In genomic region chr15:41568350-41569017, GRCh38 we compare ENCODE assay signal across 1 cellular context.
TF ChIP-seq lines count a peak whose summit lies in the region.

No MANE protein-coding gene starts in this region.

TF ChIP-seq in HepG2, 621 proteins besides CTCF, POLR2A, EP300 and RAD21 (continued from another document and continues in another):
- TF ChIP-seq ZNF687 (CRISPR knock-in tag; IDR thresholded peaks at IDR 0.05) (peak; percentile 83), PREB (CRISPR knock-in tag; IDR thresholded peaks at IDR 0.05) (no peak), CEBPG (CRISPR knock-in tag; IDR thresholded peaks at IDR 0.05) (peak; percentile 67), BATF2 (CRISPR knock-in tag; IDR thresholded peaks at IDR 0.05) (no peak), HNF4G (IDR thresholded peaks at IDR 0.05; ENCODE audit: borderline replicate concordance, low read depth, low read length) (peak; percentile 62; the same call in 1 of the 2 replicates), HNF4G (CRISPR knock-in tag; IDR thresholded peaks at IDR 0.05; ENCODE audit: borderline replicate concordance, low read depth) (peak; percentile 30; the same call in 1 of the 2 replicates), RERE (CRISPR knock-in tag; IDR thresholded peaks at IDR 0.05; ENCODE audit: low read depth) (0 out of 2 replicates have a peak, but pooled peaks have one; percentile 67), ZNF589 (CRISPR knock-in tag; conservative IDR thresholded peaks at IDR 0.05) (no peak), PHF21A (CRISPR knock-in tag; IDR thresholded peaks at IDR 0.05) (peak; percentile 95), MAF1 (CRISPR knock-in tag; IDR thresholded peaks at IDR 0.05; ENCODE audit: borderline replicate concordance) (peak; percentile 78; the same call in 1 of the 2 replicates), ZNF781 (CRISPR knock-in tag; IDR thresholded peaks at IDR 0.05; ENCODE audit: borderline replicate concordance, not compliant biosample characterization) (no peak), ZNF296 (CRISPR knock-in tag; conservative IDR thresholded peaks at IDR 0.05) (no peak), RFX3 (CRISPR knock-in tag; IDR thresholded peaks at IDR 0.05) (no peak), YY1 (IDR thresholded peaks at IDR 0.05; ENCODE audit: insufficient read depth, insufficient replicate concordance, low read depth, low read length) (no peak), EEA1 (CRISPR knock-in tag; IDR thresholded peaks at IDR 0.05; ENCODE audit: borderline replicate concordance) (no peak), ZBTB26 (CRISPR knock-in tag; IDR thresholded peaks at IDR 0.05; ENCODE audit: borderline replicate concordance) (peak; percentile 93), PHF8 (CRISPR knock-in tag; IDR thresholded peaks at IDR 0.05) (peak; percentile 27; the same call in 1 of the 2 replicates), ZNF33A (CRISPR knock-in tag; IDR thresholded peaks at IDR 0.05; ENCODE audit: borderline replicate concordance) (no peak), ZFYVE20 (CRISPR knock-in tag; IDR thresholded peaks at IDR 0.05; ENCODE audit: borderline replicate concordance, low read depth) (no peak), MTERF4 (CRISPR knock-in tag; IDR thresholded peaks at IDR 0.05) (peak; percentile 84; the same call in 1 of the 2 replicates), HNRNPH1 (optimal IDR thresholded peaks at IDR 0.05; ENCODE audit: low read depth, low read length) (no peak), ZNF432 (CRISPR knock-in tag; IDR thresholded peaks at IDR 0.05; ENCODE audit: borderline replicate concordance) (no peak), MYPOP (CRISPR knock-in tag; IDR thresholded peaks at IDR 0.05) (peak; percentile 78; the same call in 1 of the 2 replicates), ZBTB25 (CRISPR knock-in tag; IDR thresholded peaks at IDR 0.05) (no peak), FUBP1 (CRISPR knock-in tag; IDR thresholded peaks at IDR 0.05; ENCODE audit: borderline replicate concordance) (no peak), ZNF75D (CRISPR knock-in tag; IDR thresholded peaks at IDR 0.05; ENCODE audit: borderline replicate concordance) (no peak), ZNF225 (CRISPR knock-in tag; IDR thresholded peaks at IDR 0.05) (no peak), POGZ (CRISPR knock-in tag; IDR thresholded peaks at IDR 0.05) (no peak), RFXANK (CRISPR knock-in tag; IDR thresholded peaks at IDR 0.05) (no peak), ZBTB1 (CRISPR knock-in tag; IDR thresholded peaks at IDR 0.05; ENCODE audit: borderline replicate concordance) (no peak), ATF3 (CRISPR knock-in tag; IDR thresholded peaks at IDR 0.05) (no peak), SETDB1 (CRISPR knock-in tag; IDR thresholded peaks at IDR 0.05; ENCODE audit: borderline replicate concordance) (no peak), KDM5A (IDR thresholded peaks at IDR 0.05; ENCODE audit: borderline replicate concordance, low read length) (no peak), DBP (CRISPR knock-in tag; IDR thresholded peaks at IDR 0.05; ENCODE audit: not compliant biosample characterization) (no peak), RFX1 (IDR thresholded peaks at IDR 0.05) (no peak), ZMYM4 (CRISPR knock-in tag; IDR thresholded peaks at IDR 0.05) (peak; percentile 70), ZNF234 (CRISPR knock-in tag; conservative IDR thresholded peaks at IDR 0.05) (no peak), REPIN1 (CRISPR knock-in tag; IDR thresholded peaks at IDR 0.05; ENCODE audit: borderline replicate concordance, low read depth) (no peak; the same call in 1 of the 2 replicates), STAG1 (CRISPR knock-in tag; IDR thresholded peaks at IDR 0.05) (peak; percentile 37; the same call in 1 of the 2 replicates)
